Comparison of ENCODE assay signal across 12 cellular contexts in the genomic region with DNA sequence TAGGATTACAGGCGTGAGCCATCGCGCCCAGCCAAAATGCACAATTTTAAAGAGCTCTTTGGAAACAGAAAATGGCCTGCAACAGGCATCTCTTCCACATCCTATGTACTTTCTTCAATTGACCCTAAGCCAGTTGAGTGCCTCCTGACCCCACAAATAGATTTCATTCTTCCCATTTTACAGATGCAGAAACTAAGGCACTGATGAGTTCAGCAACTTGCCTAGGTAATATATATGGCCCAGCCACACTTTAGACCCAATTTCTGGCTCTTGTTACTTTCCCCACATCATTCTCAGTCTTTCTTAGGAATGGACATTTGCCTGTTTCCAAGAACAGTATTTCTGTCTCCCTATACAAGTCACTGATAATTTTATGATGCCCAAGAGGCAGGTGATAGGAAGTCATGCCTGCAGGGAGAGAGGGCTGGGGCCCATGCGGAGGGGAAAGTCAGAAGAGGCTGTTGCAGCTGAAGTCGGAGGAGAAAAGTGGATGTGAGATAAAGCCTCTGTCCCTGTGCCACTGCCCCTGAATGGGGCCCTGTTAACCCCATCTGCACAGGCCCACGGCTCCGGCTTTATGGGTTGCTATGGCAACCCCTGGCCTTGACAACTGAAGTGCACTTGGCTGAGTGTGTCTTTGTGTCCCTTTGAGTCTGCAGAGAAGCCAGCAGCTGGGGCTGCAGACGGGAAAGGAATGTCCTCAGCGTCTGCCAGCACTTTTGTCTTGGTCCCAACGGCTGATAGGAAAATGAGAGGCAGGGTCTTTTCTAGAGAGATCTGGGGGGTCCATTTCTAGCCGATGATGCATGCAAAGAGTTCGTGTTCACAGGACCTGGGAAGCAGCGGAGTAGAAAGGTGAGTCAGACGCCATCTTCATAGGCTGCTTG. TPM values are rescaled to one million over a fixed set of nuclear protein-coding genes. Genes with fewer than 3 reads are reported as not detected.
DNase-seq lines count a peak whose midpoint lies in the region; ATAC-seq and TF ChIP-seq lines count a peak whose summit lies in the region.
"Had no signal": no experiment of that assay in that cellular context is flagged by ENCODE, and none has a peak within 500 bp of the region (broad histone marks: within the 10 kb centered on the region; RNA-seq: fewer than 3 reads in every experiment).

No MANE protein-coding gene starts in this region.

- POLR2A ChIA-PET in HEK293 (lab: Yijun Ruan, JAX), result no interaction called here
- POLR2A ChIA-PET in PC-9 (lab: Charles Lee; ENCODE audit: unreplicated experiment), result no interaction called here
- POLR2A ChIA-PET in activated CD8-positive, alpha-beta T cell treated with anti-CD3 and anti-CD28 coated beads for 36 hours (lab: Charles Lee), result interaction anchor here (1.2 kb wide), 1 partner anchor 13 kb away, joined by 3 read pairs; no protein-coding TSS in a partner anchor

- H3K27ac Mint-ChIP-seq in activated CD8-positive, alpha-beta T cell treated with anti-CD3 and anti-CD28 coated beads for 36 hours, result no peak overlapping the region
- H3K27ac Mint-ChIP-seq: activated CD8-positive, alpha-beta memory T cell treated with anti-CD3 and anti-CD28 coated beads, Interleukin-2, amount 10 ng/mL, durations not matched to agents 7 days and 5 days; mesothelial cell of epicardium had no signal

- BruUV-seq in PC-9 (replicated peaks; lab: Mats Ljungman, UMichigan), result no TSS peak

- H3K36me3 ChIP-seq in HEK293 (ENCODE audit: control insufficient read depth in 2 of 2, insufficient read depth in 1 of 2, low read length in 2 of 2) (no peaks in the 10 kb centered on the region), PC-9 (ENCODE audit: low read depth) (no peaks in the 10 kb centered on the region)

- no peaks in the 10 kb centered on the region for H3K27me3 Mint-ChIP-seq in activated CD8-positive, alpha-beta T cell treated with anti-CD3 and anti-CD28 coated beads for 36 hours
- H3K27me3 Mint-ChIP-seq: activated CD8-positive, alpha-beta memory T cell treated with anti-CD3 and anti-CD28 coated beads, Interleukin-2, amount 10 ng/mL, durations not matched to agents 7 days and 5 days had no signal

- H3K27me3 ChIP-seq in PC-9 (ENCODE audit: insufficient read depth, low read depth), result no peaks in the 10 kb centered on the region
- H3K27me3 ChIP-seq: dorsolateral prefrontal cortex had no signal

- H4K20me1 ChIP-seq in PC-9 (ENCODE audit: insufficient read depth), result no peaks in the 10 kb centered on the region

- TF ChIP-seq CTCF in HEK293 (tag by site-specific recombination; IDR thresholded peaks at IDR 0.05) (no peak), epithelial cell of proximal tubule (conservative IDR thresholded peaks at IDR 0.05; ENCODE audit: low read depth, low read length) (no peak), PC-9 (conservative IDR thresholded peaks at IDR 0.05) (no peak)
- no peak for TF ChIP-seq CTCF in activated CD8-positive, alpha-beta T cell treated with anti-CD3 and anti-CD28 coated beads for 36 hours (IDR thresholded peaks at IDR 0.05)

- peaks cover 6% of the 10 kb centered on the region for H3K9me3 Mint-ChIP-seq in activated CD8-positive, alpha-beta T cell treated with anti-CD3 and anti-CD28 coated beads for 36 hours

- no peaks in the 10 kb centered on the region for H3K9me3 ChIP-seq in HEK293 (ENCODE audit: control insufficient read depth, insufficient read depth, low read depth, low read length)
- H3K9me3 ChIP-seq in PC-9 (ENCODE audit: insufficient read depth, low read depth), result no peaks in the 10 kb centered on the region

- peak; percentile 99 to 100 for DNase-seq in NCI-H524 (lab: John Stamatoyannopoulos, UW)
- DNase-seq in epithelial cell of proximal tubule (ENCODE audit: low read depth), result peak; percentile 25
- peak; percentile 42 for DNase-seq in renal cortical epithelial cell (ENCODE audit: low read depth)
- no peak for DNase-seq in PC-9
- no peak for DNase-seq in germinal center (ENCODE audit: low spot score)
- DNase-seq in activated CD8-positive, alpha-beta T cell treated with anti-CD3 and anti-CD28 coated beads for 36 hours, result no peak
- DNase-seq: activated CD8-positive, alpha-beta memory T cell treated with anti-CD3 and anti-CD28 coated beads, Interleukin-2, amount 10 ng/mL, durations not matched to agents 7 days and 5 days; NK-92 treated with Interleukin-12 subunit alpha and Interleukin-12 subunit beta, amount 100 ng/mL, for 24 hours had no signal

- no peaks in the 10 kb centered on the region for H3K4me1 ChIP-seq in HEK293 (ENCODE audit: control insufficient read depth, insufficient read depth, low read length)
- no peaks in the 10 kb centered on the region for H3K4me1 ChIP-seq in PC-9 (replicated peaks; ENCODE audit: insufficient read depth)

- no peak overlapping the region for H3K4me2 ChIP-seq in PC-9

- H3K4me1 Mint-ChIP-seq in activated CD8-positive, alpha-beta T cell treated with anti-CD3 and anti-CD28 coated beads for 36 hours (ENCODE audit: low read depth), result no peaks in the 10 kb centered on the region
- H3K4me1 Mint-ChIP-seq: activated CD8-positive, alpha-beta memory T cell treated with anti-CD3 and anti-CD28 coated beads, Interleukin-2, amount 10 ng/mL, durations not matched to agents 7 days and 5 days had no signal

- ATAC-seq in activated CD8-positive, alpha-beta T cell treated with anti-CD3 and anti-CD28 coated beads for 36 hours, result no peak
- ATAC-seq in HG03175 (IDR thresholded peaks at IDR 0.05; ENCODE audit: unreplicated experiment), result no peak
- ATAC-seq: activated CD8-positive, alpha-beta memory T cell treated with anti-CD3 and anti-CD28 coated beads, Interleukin-2, amount 10 ng/mL, durations not matched to agents 7 days and 5 days had no signal

- CTCF ChIA-PET in HEK293 (lab: Yijun Ruan, JAX) (no interaction called here), PC-9 (lab: Charles Lee) (no interaction called here)
- CTCF ChIA-PET in activated CD8-positive, alpha-beta T cell treated with anti-CD3 and anti-CD28 coated beads for 36 hours (lab: Charles Lee), result no interaction called here

- intact Hi-C loops in PC-9 (cut with micrococcal nuclease; ENCODE audit: unreplicated experiment), result no loop called here
- intact Hi-C loops in activated CD8-positive, alpha-beta T cell treated with anti-CD3 and anti-CD28 coated beads for 36 hours (cut with micrococcal nuclease), result no loop called here

- H3K4me3 ChIP-seq in HEK293 (ENCODE audit: low read depth, low read length) (no peak overlapping the region), epithelial cell of proximal tubule (ENCODE audit: low read depth, low read length) (no peak overlapping the region), PC-9 (no peak overlapping the region)

- H3F3A ChIP-seq in PC-9 (ENCODE audit: insufficient read depth, low read depth), result no peaks in the 10 kb centered on the region

- no peaks in the 10 kb centered on the region for H3K79me2 ChIP-seq in PC-9 (ENCODE audit: low read depth)

- H3K27ac ChIP-seq in HEK293 (ENCODE audit: extremely low read depth, low read depth, low read length) (no peak overlapping the region), PC-9 (no peak overlapping the region)

- H3K9me2 ChIP-seq in PC-9 (ENCODE audit: insufficient read depth), result no peaks in the 10 kb centered on the region

- H3K36me3 Mint-ChIP-seq in activated CD8-positive, alpha-beta T cell treated with anti-CD3 and anti-CD28 coated beads for 36 hours (ENCODE audit: low read depth), result peaks cover 6% of the 10 kb centered on the region

- no peak overlapping the region for H2AFZ ChIP-seq in PC-9

- no peak overlapping the region for H3K4me3 Mint-ChIP-seq in activated CD8-positive, alpha-beta T cell treated with anti-CD3 and anti-CD28 coated beads for 36 hours
- H3K4me3 Mint-ChIP-seq: activated CD8-positive, alpha-beta memory T cell treated with anti-CD3 and anti-CD28 coated beads, Interleukin-2, amount 10 ng/mL, durations not matched to agents 7 days and 5 days; mesothelial cell of epicardium had no signal

TF ChIP-seq in HEK293, 187 proteins besides CTCF, POLR2A, EP300 and RAD21:
- TF ChIP-seq ZBTB17 (tag by site-specific recombination; IDR thresholded peaks at IDR 0.05), result 0 out of 2 replicates have a peak, but pooled peaks have one; percentile 12
- peak; percentile 75; the same call in 1 of the 2 replicates for TF ChIP-seq TRIM28 (IDR thresholded peaks at IDR 0.05; ENCODE audit: borderline replicate concordance, low read length)
- 0 out of 2 replicates have a peak, but pooled peaks have one; percentile 16 for TF ChIP-seq ZNF692 (tag by site-specific recombination; IDR thresholded peaks at IDR 0.05)
- TF ChIP-seq ZNF202 (tag by site-specific recombination; IDR thresholded peaks at IDR 0.05; ENCODE audit: borderline replicate concordance), result no peak
- peak; percentile 21; the same call in 1 of the 2 replicates for TF ChIP-seq MYNN (tag by site-specific recombination; IDR thresholded peaks at IDR 0.05; ENCODE audit: borderline replicate concordance)

RNA-seq across cellular contexts. Expression of gene ABAT, which starts 45.9 kb away (rescaled TPM):
- total RNA-seq in epithelial cell of proximal tubule (1.6 and 3.9 TPM in 2 replicates), renal cortical epithelial cell (3.8 and 5.9 TPM in 2 replicates), PC-9 (2021) (8.6 and 12.9 TPM in 2 replicates)
- 1 to 10 TPM; 5.1 TPM for total RNA-seq in activated CD8-positive, alpha-beta T cell treated with anti-CD3 and anti-CD28 coated beads for 36 hours

Comparison
In these comparisons a context has a peak if more than half of its experiments do, and no peak if none do; other contexts are left out.
1. DNase-seq: peak in NCI-H524 (2 of 2), epithelial cell of proximal tubule (single experiment) and renal cortical epithelial cell (single experiment); none in PC-9 (0 of 2), germinal center (single experiment) and activated CD8-positive, alpha-beta T cell treated with anti-CD3 and anti-CD28 coated beads for 36 hours (single experiment).